Comparison of ENCODE assay signal across 14 cellular contexts in genomic region chr20:24995741-24996448, GRCh38. TPM values are rescaled to one million over a fixed set of nuclear protein-coding genes. Genes with fewer than 3 reads are reported as not detected.
DNase-seq lines count a peak whose midpoint lies in the region; ATAC-seq and TF ChIP-seq lines count a peak whose summit lies in the region.
"Had no signal": no experiment of that assay in that cellular context is flagged by ENCODE, and none has a peak within 500 bp of the region (broad histone marks: within the 10 kb centered on the region; RNA-seq: fewer than 3 reads in every experiment).

No MANE protein-coding gene starts in this region.

- TF ChIP-seq CTCF in cardiac fibroblast (IDR thresholded peaks at IDR 0.05; ENCODE audit: low read depth, low read length) = no peak

- H3K27ac ChIP-seq in muscle layer of colon (ENCODE audit: low read depth, low read length) = peak overlapping the region; percentile 31
- H3K27ac ChIP-seq: right lobe of liver had no signal

- H3K4me3 ChIP-seq in MG63 (no peak overlapping the region), cardiac fibroblast (replicated peaks in 1 of 2; ENCODE audit: low read depth in 2 of 2, low read length in 2 of 2) (no peak overlapping the region), muscle layer of colon (ENCODE audit: low read depth in 1 of 2, low read length in 2 of 2) (no peak overlapping the region)
- H3K4me3 ChIP-seq: right lobe of liver had no signal

- H3K9me3 ChIP-seq in MG63 = no peaks in the 10 kb centered on the region
- no peaks in the 10 kb centered on the region for H3K9me3 ChIP-seq in muscle layer of colon (ENCODE audit: low read length)
- H3K9me3 ChIP-seq: right lobe of liver had no signal

- DNase-seq in Daoy (ENCODE audit: low read depth) (peak; percentile 13), MG63 (peak; percentile 62), cardiac fibroblast (ENCODE audit: low read depth in 2 of 2) (peak; percentile 12 to 27), NCI-H2227 treated with DMSO at 0.1 percent for 48 hours (lab: John Stamatoyannopoulos, UW) (no peak), NCI-H2196 treated with DMSO at 0.1 percent for 48 hours (lab: John Stamatoyannopoulos, UW; ENCODE audit: unreplicated experiment) (no peak)
- DNase-seq: activated CD4-positive, alpha-beta T cell treated with anti-CD3 and anti-CD28 coated beads, Interleukin-2, amount 50 U/mL, for 1 hour; activated naive CD4-positive, alpha-beta T cell treated with anti-CD3 and anti-CD28 coated beads for 36 hours; NCI-H187 treated with DMSO at 0.1 percent for 48 hours had no signal

- H3K36me3 ChIP-seq in MG63 (no peaks in the 10 kb centered on the region), muscle layer of colon (ENCODE audit: insufficient read depth, low read length) (no peaks in the 10 kb centered on the region)
- H3K36me3 ChIP-seq: right lobe of liver had no signal

- H3K27me3 ChIP-seq in MG63 (no peaks in the 10 kb centered on the region), muscle layer of colon (ENCODE audit: control insufficient read depth in 1 of 2, insufficient read depth in 2 of 2, low read length in 2 of 2) (no peaks in the 10 kb centered on the region)
- H3K27me3 ChIP-seq: right lobe of liver had no signal

- peaks cover 55% of the 10 kb centered on the region for H3K4me1 ChIP-seq in muscle layer of colon (ENCODE audit: insufficient read depth, low read length)

- H3K9ac ChIP-seq in muscle layer of colon (ENCODE audit: low read length) = no peak overlapping the region

- no peak for ATAC-seq in GM21529 (IDR thresholded peaks at IDR 0.05; ENCODE audit: unreplicated experiment)
- ATAC-seq: T-cell had no signal

RNA-seq across cellular contexts. Expression of gene APMAP, which starts 3.3 kb away (rescaled TPM):
- total RNA-seq in Daoy (2014; rRNA removed; shearing (Covaris generic)) = 77.7 and 79.2 TPM in 2 replicates
- 54.3 and 80.3 TPM in 2 replicates for total RNA-seq in MG63 (2014; rRNA removed; shearing (Covaris generic); ENCODE audit: low replicate concordance)

RNA-seq across cellular contexts. Expression of gene CST7, which starts 46.8 kb away (rescaled TPM):
- total RNA-seq in Daoy (2014; rRNA removed; shearing (Covaris generic)) = not detected in 2 replicates
- not detected in 2 replicates for total RNA-seq in MG63 (2014; rRNA removed; shearing (Covaris generic); ENCODE audit: low replicate concordance)
- total RNA-seq: chondrocyte, fibroblast of villous mesenchyme had no signal

Comparison
In these comparisons a context has a peak if more than half of its experiments do, and no peak if none do; other contexts are left out.
1. DNase-seq: peak in Daoy (single experiment), MG63 (single experiment) and cardiac fibroblast (2 of 2); none in NCI-H2227 treated with DMSO at 0.1 percent for 48 hours (single experiment) and NCI-H2196 treated with DMSO at 0.1 percent for 48 hours (single experiment).